Comparison of ENCODE assay signal across 14 cellular contexts in the genomic region with DNA sequence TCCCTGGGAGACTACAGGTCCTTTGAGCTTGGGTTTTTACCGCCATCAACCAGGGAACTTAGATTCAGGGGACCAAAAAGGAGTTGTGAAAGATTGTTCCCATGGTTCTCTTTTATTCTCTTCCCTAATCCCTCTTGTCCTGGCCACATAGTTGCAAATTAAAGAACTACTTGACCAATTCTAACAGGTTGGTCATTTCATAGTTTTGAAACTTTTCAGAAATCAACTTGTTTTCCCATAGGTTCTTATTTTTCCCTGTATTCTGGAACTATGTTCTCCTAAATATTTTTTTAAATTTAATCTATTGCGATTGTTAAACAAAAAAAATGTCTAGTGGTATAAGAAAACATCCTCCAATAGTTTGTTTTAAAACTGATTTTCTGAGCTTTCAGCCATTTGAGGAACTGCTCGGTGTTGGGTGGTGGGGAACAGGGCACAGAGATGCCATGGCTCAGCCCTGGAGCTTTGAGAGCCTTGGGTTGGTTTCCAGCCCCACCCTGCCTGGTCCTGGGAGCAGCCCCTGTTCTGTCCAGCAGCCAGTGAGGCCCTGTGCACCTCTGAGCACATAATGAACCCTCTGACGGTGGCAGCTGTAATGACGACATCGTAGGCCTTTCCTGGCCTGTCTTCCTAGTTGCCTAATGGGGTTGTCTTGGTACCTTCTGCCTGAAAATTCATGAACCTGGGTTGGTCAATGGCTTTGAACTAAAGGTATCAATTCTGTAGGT. TPM values are rescaled to one million over a fixed set of nuclear protein-coding genes. Genes with fewer than 3 reads are reported as not detected.
DNase-seq lines count a peak whose midpoint lies in the region; ATAC-seq and TF ChIP-seq lines count a peak whose summit lies in the region.
"Had no signal": no experiment of that assay in that cellular context is flagged by ENCODE, and none has a peak within 500 bp of the region (broad histone marks: within the 10 kb centered on the region; RNA-seq: fewer than 3 reads in every experiment).

No MANE protein-coding gene starts in this region.

- H3K27ac ChIP-seq in BLaER1 (peak overlapping the region; percentile 88), endodermal cell (ENCODE audit: low read depth, low read length) (no peak overlapping the region)
- H3K27ac ChIP-seq: breast epithelium had no signal

- no peak overlapping the region for H3K4me3 Mint-ChIP-seq in T-helper 17 cell
- no peak overlapping the region for H3K4me3 Mint-ChIP-seq in endodermal cell

- H3K36me3 ChIP-seq in BLaER1 (peaks cover 46% of the 10 kb centered on the region), endodermal cell (ENCODE audit: control insufficient read depth, insufficient read depth, low read length) (peaks cover 36% of the 10 kb centered on the region)
- H3K36me3 ChIP-seq: breast epithelium had no signal

- H3K27ac Mint-ChIP-seq in T-helper 17 cell (peak overlapping the region; percentile 95), endodermal cell (no peak overlapping the region)

- H4K20me1 ChIP-seq in BLaER1: peaks cover 51% of the 10 kb centered on the region

- H3K27me3 ChIP-seq in BLaER1 (peaks cover 21% of the 10 kb centered on the region; the same call in 1 of the 2 replicates), mononuclear cell (ENCODE audit: insufficient read depth, low read length) (no peaks in the 10 kb centered on the region), endodermal cell (ENCODE audit: control insufficient read depth, insufficient read depth, low read length, poor library complexity, severe bottlenecking) (no peaks in the 10 kb centered on the region)
- H3K27me3 ChIP-seq: breast epithelium, heart right ventricle had no signal

- H3K27me3 Mint-ChIP-seq in T-helper 17 cell (peaks cover 6% of the 10 kb centered on the region), endodermal cell (ENCODE audit: insufficient read depth) (no peaks in the 10 kb centered on the region)

- peaks cover 3% of the 10 kb centered on the region for H3K36me3 Mint-ChIP-seq in T-helper 17 cell (ENCODE audit: low read depth)
- H3K36me3 Mint-ChIP-seq in endodermal cell (ENCODE audit: low read depth): no peaks in the 10 kb centered on the region

- H3K4me2 ChIP-seq in BLaER1: peak overlapping the region; percentile 86

- no peak for TF ChIP-seq CTCF in endodermal cell (conservative IDR thresholded peaks at IDR 0.05)

- peak overlapping the region; percentile 78 for H3K4me3 ChIP-seq in BLaER1
- H3K4me3 ChIP-seq in GM08714 (ENCODE audit: low read length): peak overlapping the region; percentile 98
- H3K4me3 ChIP-seq in mononuclear cell (ENCODE audit: low read length): peak overlapping the region; percentile 50
- no peak overlapping the region for H3K4me3 ChIP-seq in endodermal cell (ENCODE audit: low read length)
- H3K4me3 ChIP-seq: breast epithelium had no signal

- H3K4me1 ChIP-seq in BLaER1 (peaks cover 74% of the 10 kb centered on the region), mononuclear cell (ENCODE audit: insufficient read depth, low read length) (peaks cover 78% of the 10 kb centered on the region), endodermal cell (ENCODE audit: control insufficient read depth, insufficient read depth, low read length) (no peaks in the 10 kb centered on the region)
- H3K4me1 ChIP-seq: breast epithelium had no signal

- H3K4me1 Mint-ChIP-seq in T-helper 17 cell (peaks cover 9% of the 10 kb centered on the region), endodermal cell (peaks cover 5% of the 10 kb centered on the region)

- DNase-seq in T-helper 17 cell (no peak), T1000 (lab: John Stamatoyannopoulos, UW) (no peak), endodermal cell (no peak), GM19238 (ENCODE audit: insufficient read length, low spot score) (no peak)
- DNase-seq: activated CD4-positive, alpha-beta memory T cell treated with anti-CD3 and anti-CD28 coated beads, Interleukin-2, amount 10 ng/mL, durations not matched to agents 7 days and 5 days; GOT3; heart right ventricle; NCI-H187; NCI-H524 had no signal

- WGBS in endodermal cell (ENCODE audit: insufficient coverage in 1 of 2, insufficient read length in 1 of 2), 2 experiments: 77 to 78% methylated on average over 5 to 6 of the region's 6 CpGs

- no peak for ATAC-seq in T-helper 17 cell
- ATAC-seq in GM19023 (IDR thresholded peaks at IDR 0.05; ENCODE audit: unreplicated experiment): no peak

- H3K9me3 Mint-ChIP-seq in endodermal cell: no peaks in the 10 kb centered on the region
- H3K9me3 Mint-ChIP-seq: activated CD4-positive, alpha-beta memory T cell treated with anti-CD3 and anti-CD28 coated beads, Interleukin-2, amount 10 ng/mL, durations not matched to agents 7 days and 5 days had no signal

- H3K9me3 ChIP-seq in BLaER1 (no peaks in the 10 kb centered on the region), T-helper 17 cell (ENCODE audit: control insufficient read depth, low read length, poor library complexity, severe bottlenecking) (no peaks in the 10 kb centered on the region), mononuclear cell (ENCODE audit: low read depth, low read length) (no peaks in the 10 kb centered on the region), endodermal cell (ENCODE audit: control insufficient read depth, low read length) (no peaks in the 10 kb centered on the region)
- H3K9me3 ChIP-seq: breast epithelium, heart right ventricle had no signal

- H3K9ac ChIP-seq in BLaER1 (peak overlapping the region; percentile 90), endodermal cell (ENCODE audit: extremely low read depth, low read length, poor library complexity, severe bottlenecking) (no peak overlapping the region)

RNA-seq across cellular contexts. Expression of a gene that starts 53.5 kb away (rescaled TPM):
- total RNA-seq in T-helper 17 cell (10 to 100 TPM in 1 of 2 donors, 1 to 10 TPM in 1; 9.1 to 12.4 TPM), mononuclear cell (57.7 TPM), endodermal cell (10 to 100 TPM; 37.7 to 59.0 TPM)
- 46.2 TPM for polyA plus RNA-seq in endodermal cell (2013, experiment 1 of 2)
- polyA plus RNA-seq in endodermal cell (2013, experiment 2 of 2): 46.3 TPM
